24 cellular contexts compared by ENCODE assay signal in the genomic region with DNA sequence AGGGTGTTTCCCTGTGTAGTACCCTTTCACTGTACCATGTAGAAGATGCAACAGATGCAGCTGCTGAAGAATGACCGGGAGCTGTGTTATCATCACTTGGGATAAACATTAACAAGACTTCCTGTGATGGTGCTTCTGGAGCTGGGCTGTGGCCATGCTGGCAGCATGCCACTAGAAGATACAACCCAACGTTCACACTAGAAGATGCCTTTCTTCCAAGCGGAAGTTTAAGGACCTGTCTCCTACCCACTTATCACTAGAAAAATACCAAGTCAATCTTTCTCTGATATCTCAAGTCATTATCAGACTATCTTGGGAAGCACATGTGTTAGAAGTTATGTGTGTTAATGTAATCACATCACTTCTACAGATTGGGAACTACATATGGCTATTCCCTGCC.
DNase-seq lines count a peak whose midpoint lies in the region; ATAC-seq and TF ChIP-seq lines count a peak whose summit lies in the region.
"Had no signal": no experiment of that assay in that cellular context is flagged by ENCODE, and none has a peak within 500 bp of the region (broad histone marks: within the 10 kb centered on the region; RNA-seq: fewer than 3 reads in every experiment).

No MANE protein-coding gene starts in this region.

- H3K9me3 ChIP-seq in right atrium auricular region: no peaks in the 10 kb centered on the region
- H3K9me3 ChIP-seq in gastrocnemius medialis: no peaks in the 10 kb centered on the region
- H3K9me3 ChIP-seq: BE2C, HAP-1 had no signal

- TF ChIP-seq CTCF in kidney epithelial cell (IDR thresholded peaks at IDR 0.05; ENCODE audit: insufficient read depth, low read length, poor library complexity, severe bottlenecking): no peak
- no peak for TF ChIP-seq CTCF in right atrium auricular region (IDR thresholded peaks at IDR 0.05)
- no peak for TF ChIP-seq CTCF in gastrocnemius medialis (IDR thresholded peaks at IDR 0.05 in 4 of 5, conservative IDR thresholded peaks at IDR 0.05 in 1 of 5)

- H3K27me3 ChIP-seq in kidney epithelial cell (ENCODE audit: control insufficient read depth, insufficient read depth, low read length): no peaks in the 10 kb centered on the region
- no peaks in the 10 kb centered on the region for H3K27me3 ChIP-seq in right atrium auricular region
- no peaks in the 10 kb centered on the region for H3K27me3 ChIP-seq in gastrocnemius medialis
- H3K27me3 ChIP-seq: BE2C had no signal

- TF ChIP-seq POLR2A in gastrocnemius medialis (IDR thresholded peaks at IDR 0.05): no peak

- DNase-seq in ACHN: peak; percentile 62
- peak; percentile 78 for DNase-seq in RPMI7951 (ENCODE audit: low read depth)
- DNase-seq in kidney epithelial cell (ENCODE audit: low read depth): peak; percentile 5
- peak; percentile 24 for DNase-seq in mucosa of gallbladder (ENCODE audit: low spot score)
- no peak for DNase-seq in right atrium auricular region (ENCODE audit: low spot score)
- DNase-seq in gastrocnemius medialis: no peak
- DNase-seq: BE2C; Calu3; CD8-positive, alpha-beta memory T cell; Karpas-422; NCI-H1092; NCI-H1417 treated with DMSO at 0.1 percent for 48 hours; NCI-H1694 treated with DMSO at 0.1 percent for 48 hours; NCI-H2081; NCI-H2227 treated with DMSO at 0.1 percent for 48 hours; NCI-H526 treated with DMSO at 0.1 percent for 48 hours; SIG-M5 had no signal

- H3K27ac ChIP-seq in right atrium auricular region (no peak overlapping the region), gastrocnemius medialis (no peak overlapping the region)
- H3K27ac ChIP-seq: 22Rv1, SK-N-MC had no signal

- no peak overlapping the region for H3K4me3 ChIP-seq in kidney epithelial cell (ENCODE audit: low read depth, low read length)
- no peak overlapping the region for H3K4me3 ChIP-seq in right atrium auricular region
- H3K4me3 ChIP-seq in gastrocnemius medialis: no peak overlapping the region
- H3K4me3 ChIP-seq: GM23338, HAP-1, SK-N-MC had no signal

- intact Hi-C loops in gastrocnemius medialis (cut with DNase I; ENCODE audit: low total_unique reads): no loop called here

- in situ Hi-C loops in ACHN (cut with HindIII; ENCODE audit: low pct_ligation_motif_present, low pct_unique_long_range_greater_than_20kb, low sequenced_read_pairs) (no loop called here), gastrocnemius medialis (cut with MboI; ENCODE audit: low sequenced_read_pairs in 4 of 4) (no loop called here)

- H3K4me1 ChIP-seq in right atrium auricular region (no peaks in the 10 kb centered on the region), gastrocnemius medialis (no peaks in the 10 kb centered on the region)
- H3K4me1 ChIP-seq: BE2C, HAP-1 had no signal

- ATAC-seq in gastrocnemius medialis (no peak), HG03280 (IDR thresholded peaks at IDR 0.05; ENCODE audit: unreplicated experiment) (no peak)
- ATAC-seq: GM23338, HepG2, Panc1 had no signal

- H3K36me3 ChIP-seq in kidney epithelial cell (ENCODE audit: control insufficient read depth, insufficient read depth, low read length) (no peaks in the 10 kb centered on the region), right atrium auricular region (no peaks in the 10 kb centered on the region), gastrocnemius medialis (no peaks in the 10 kb centered on the region)
- H3K36me3 ChIP-seq: BE2C, HAP-1 had no signal

Comparison
In these comparisons a context has a peak if more than half of its experiments do, and no peak if none do; other contexts are left out.
1. DNase-seq: peak in ACHN (single experiment), RPMI7951 (single experiment), kidney epithelial cell (single experiment) and mucosa of gallbladder (single experiment); none in right atrium auricular region (single experiment) and gastrocnemius medialis (0 of 2).